8 cellular contexts compared by ENCODE assay signal in genomic region chr19:46351241-46352041, GRCh38. TPM values are rescaled to one million over a fixed set of nuclear protein-coding genes. Genes with fewer than 3 reads are reported as not detected.
A peak's percentile ranks its signal among the peaks of the same experiment; 100 is the strongest.
DNase-seq lines count a peak whose midpoint lies in the region; ATAC-seq and TF ChIP-seq lines count a peak whose summit lies in the region.

No MANE protein-coding gene starts in this region.

- H3K36me3 ChIP-seq in parathyroid adenoma (ENCODE audit: control insufficient read depth, insufficient read depth, low read length): no peaks in the 10 kb centered on the region

- no peaks in the 10 kb centered on the region for H3K36me3 Mint-ChIP-seq in T-helper 17 cell (ENCODE audit: low read depth)

- H3K4me1 Mint-ChIP-seq in T-helper 17 cell: peaks cover 49% of the 10 kb centered on the region

- in situ Hi-C loops in G401 (cut with HindIII; ENCODE audit: low sequenced_read_pairs): no loop called here

- peaks cover 43% of the 10 kb centered on the region for H3K79me2 ChIP-seq in parathyroid adenoma

- H2AFZ ChIP-seq in parathyroid adenoma: no peak overlapping the region

- H3K9ac ChIP-seq in parathyroid adenoma: no peak overlapping the region

- H3K27ac ChIP-seq in parathyroid adenoma: no peak overlapping the region

- peak overlapping the region; percentile 90 for H3K4me3 Mint-ChIP-seq in T-helper 17 cell

- no peaks in the 10 kb centered on the region for H3K27me3 ChIP-seq in parathyroid adenoma (ENCODE audit: control insufficient read depth, insufficient read depth, low read length)

- H3K4me3 ChIP-seq in epithelial cell of esophagus (ENCODE audit: low read length) (no peak overlapping the region), parathyroid adenoma (ENCODE audit: low read depth, low read length) (no peak overlapping the region)

- H3K27ac Mint-ChIP-seq in T-helper 17 cell: peak overlapping the region; percentile 95

- H3K4me2 ChIP-seq in parathyroid adenoma (ENCODE audit: low read length): peak overlapping the region; percentile 26

- no peaks in the 10 kb centered on the region for H3K27me3 Mint-ChIP-seq in T-helper 17 cell

- H3K9me3 ChIP-seq in T-helper 17 cell (ENCODE audit: control insufficient read depth, low read length, poor library complexity, severe bottlenecking) (no peaks in the 10 kb centered on the region), parathyroid adenoma (ENCODE audit: control insufficient read depth, low read length) (no peaks in the 10 kb centered on the region)

- DNase-seq in activated naive CD4-positive, alpha-beta T cell treated with Interleukin-2 at 50 U/mL for 16 hours: peak; percentile 8
- DNase-seq in activated naive CD4-positive, alpha-beta T cell (lab: John Stamatoyannopoulos, UW): no peak
- no peak for DNase-seq in T-helper 17 cell
- DNase-seq in epithelial cell of esophagus (ENCODE audit: low read depth): peak; percentile 78
- DNase-seq in G401 (ENCODE audit: low spot score): no peak

- peaks cover 7% of the 10 kb centered on the region for H3K4me1 ChIP-seq in parathyroid adenoma

- TF ChIP-seq CTCF in epithelial cell of esophagus (IDR thresholded peaks at IDR 0.05; ENCODE audit: insufficient read depth, low read depth, low read length, missing control alignments) (no peak), parathyroid adenoma (IDR thresholded peaks at IDR 0.05) (no peak)

- ATAC-seq in T-helper 17 cell: no peak
- no peak for ATAC-seq in GM21576 (IDR thresholded peaks at IDR 0.05; ENCODE audit: unreplicated experiment)
- no peak for ATAC-seq in GM21786 (IDR thresholded peaks at IDR 0.05; ENCODE audit: unreplicated experiment)

RNA-seq across cellular contexts. Expression of gene PPP5C, which starts 4.6 kb away (rescaled TPM):
- total RNA-seq in T-helper 17 cell: 10 to 100 TPM; 34.8 to 42.8 TPM
- total RNA-seq in G401 (2014; rRNA removed; shearing (Covaris generic)): 125 and 155 TPM in 2 replicates

RNA-seq across cellular contexts. Expression of gene HIF3A, which starts 54.6 kb away (rescaled TPM):
- total RNA-seq in T-helper 17 cell: not detected
- not detected in 2 replicates for total RNA-seq in G401 (2014; rRNA removed; shearing (Covaris generic))

Comparison
In these comparisons a context has a peak if more than half of its experiments do, and no peak if none do; other contexts are left out.
1. DNase-seq: peak in activated naive CD4-positive, alpha-beta T cell treated with Interleukin-2 at 50 U/mL for 16 hours (single experiment) and epithelial cell of esophagus (single experiment); none in activated naive CD4-positive, alpha-beta T cell (0 of 4), T-helper 17 cell (0 of 3) and G401 (single experiment).